9 cellular contexts compared by ENCODE assay signal in the genomic region with DNA sequence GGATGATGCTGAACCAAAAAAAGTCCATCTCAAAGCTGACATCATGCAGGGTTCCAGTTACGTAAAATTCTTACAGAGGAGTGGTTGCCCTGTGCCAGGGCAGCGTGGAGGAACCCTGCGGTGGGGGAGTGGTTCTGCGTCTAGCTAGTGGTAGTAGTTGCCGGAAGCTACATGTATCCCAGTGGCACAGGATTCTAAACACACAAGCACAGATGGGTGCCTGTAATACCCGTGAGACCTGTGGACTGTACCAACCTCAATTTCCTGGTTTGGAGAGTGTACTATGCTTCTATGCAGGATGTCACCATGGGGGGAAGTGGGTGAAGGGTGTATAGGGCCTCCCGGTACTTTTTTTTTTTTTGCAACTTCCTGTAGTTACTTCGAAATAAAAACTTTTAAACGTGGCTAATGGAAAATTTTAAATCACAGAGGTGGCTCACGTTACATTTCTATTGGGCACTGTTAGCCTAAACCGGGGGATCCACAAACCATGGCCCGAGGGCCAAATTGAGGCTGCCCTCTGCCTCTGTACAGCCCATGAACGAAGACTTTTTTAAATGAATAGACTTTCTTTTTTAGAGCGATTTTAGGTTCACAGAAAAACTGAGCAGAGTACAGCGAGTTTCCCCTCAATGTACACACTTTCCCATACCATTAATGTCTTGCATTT. TPM values are rescaled to one million over a fixed set of nuclear protein-coding genes. Genes with fewer than 3 reads are reported as not detected.
A peak's percentile ranks its signal among the peaks of the same experiment; 100 is the strongest.
DNase-seq lines count a peak whose midpoint lies in the region; ATAC-seq and TF ChIP-seq lines count a peak whose summit lies in the region.
"Had no signal": no experiment of that assay in that cellular context is flagged by ENCODE, and none has a peak within 500 bp of the region (broad histone marks: within the 10 kb centered on the region; RNA-seq: fewer than 3 reads in every experiment).

No MANE protein-coding gene starts in this region.

- H2BK5ac ChIP-seq in mesenchymal stem cell (ENCODE audit: low read depth, low read length, poor library complexity, severe bottlenecking), result no peak overlapping the region

- no peak overlapping the region for H4K91ac ChIP-seq in mesenchymal stem cell (ENCODE audit: low read length)

- no peak overlapping the region for H3K9ac ChIP-seq in mesenchymal stem cell (ENCODE audit: low read length)

- H3K4ac ChIP-seq in mesenchymal stem cell (ENCODE audit: low read depth in 1 of 2, low read length in 2 of 2), result no peak overlapping the region

- H3K79me1 ChIP-seq in mesenchymal stem cell (replicated peaks; ENCODE audit: low read length, poor library complexity, severe bottlenecking), result peaks cover 21% of the 10 kb centered on the region

- in situ Hi-C loops in brain microvascular endothelial cell (cut with HindIII; ENCODE audit: low pct_ligation_motif_present, low sequenced_read_pairs), result loop anchor here (25.0 kb wide), 1 partner anchor 210 kb away; a partner anchor contains a TSS

- no peak overlapping the region for H2BK12ac ChIP-seq in mesenchymal stem cell (ENCODE audit: low read length in 2 of 2)

- TF ChIP-seq CTCF in left ventricle myocardium inferior (IDR thresholded peaks at IDR 0.05; ENCODE audit: borderline replicate concordance) (no peak), brain microvascular endothelial cell (IDR thresholded peaks at IDR 0.05; ENCODE audit: low read depth, low read length, missing control alignments) (no peak)

- DNase-seq in left cardiac atrium (no peak), left ventricle myocardium inferior (no peak), activated T-cell treated with anti-CD3 and anti-CD28 coated beads for 48 hours (ENCODE audit: low read depth) (peak; percentile 54), mesenchymal stem cell (peak; percentile 26), DMS 273 treated with DMSO at 0.1 percent for 48 hours (lab: John Stamatoyannopoulos, UW) (no peak), brain microvascular endothelial cell (no peak), caudate nucleus (lab: John Stamatoyannopoulos, UW) (no peak)

- H3K36me3 ChIP-seq in left ventricle myocardium inferior, result no peaks in the 10 kb centered on the region
- H3K36me3 ChIP-seq in mesenchymal stem cell (ENCODE audit: control insufficient read depth in 1 of 2, insufficient read depth in 2 of 2, low read depth in 1 of 2, low read length in 2 of 2), result peaks cover 22 to 24% of the 10 kb centered on the region in 2 experiments
- no peaks in the 10 kb centered on the region for H3K36me3 ChIP-seq in brain microvascular endothelial cell (replicated peaks)
- H3K36me3 ChIP-seq: cardiac muscle cell had no signal

- no peak overlapping the region for H2AFZ ChIP-seq in mesenchymal stem cell (ENCODE audit: low read depth, low read length)

- no peak overlapping the region for H2BK120ac ChIP-seq in mesenchymal stem cell (ENCODE audit: low read depth, low read length)

- H3K23ac ChIP-seq in mesenchymal stem cell (ENCODE audit: low read length in 2 of 2), result peak overlapping the region in 1 of 2 experiments; percentile 2

- intact Hi-C loops in left cardiac atrium (cut with DNase I) (no loop called here), left ventricle myocardium inferior (cut with micrococcal nuclease) (no loop called here)

- 89% methylated on average over 15 of the region's 15 CpGs for WGBS in mesenchymal stem cell

- no peak overlapping the region for H3K4me2 ChIP-seq in mesenchymal stem cell (ENCODE audit: low read length, poor library complexity, severe bottlenecking)

- H3K14ac ChIP-seq in mesenchymal stem cell (ENCODE audit: low read length in 2 of 2), result no peak overlapping the region

- H3K27ac ChIP-seq in left ventricle myocardium inferior (replicated peaks) (no peak overlapping the region), mesenchymal stem cell (ENCODE audit: low read length, poor library complexity, severe bottlenecking) (no peak overlapping the region), brain microvascular endothelial cell (no peak overlapping the region), caudate nucleus (ENCODE audit: low read depth, low read length) (no peak overlapping the region)
- H3K27ac ChIP-seq: cardiac muscle cell had no signal

- no peak overlapping the region for H4K8ac ChIP-seq in mesenchymal stem cell (ENCODE audit: low read length)

- peak overlapping the region; percentile 14 for H2AK5ac ChIP-seq in mesenchymal stem cell (ENCODE audit: low read length, severe bottlenecking)

- ATAC-seq in left cardiac atrium, result peak; percentile 7 to 45
- ATAC-seq in HG02870 (IDR thresholded peaks at IDR 0.05; ENCODE audit: unreplicated experiment), result no peak

- H3K4me3 ChIP-seq in left ventricle myocardium inferior, result no peak overlapping the region
- no peak overlapping the region for H3K4me3 ChIP-seq in mesenchymal stem cell (ENCODE audit: insufficient read depth in 1 of 2, low read depth in 1 of 2, low read length in 2 of 2)
- no peak overlapping the region for H3K4me3 ChIP-seq in brain microvascular endothelial cell (ENCODE audit: low read depth, low read length)
- H3K4me3 ChIP-seq: cardiac muscle cell had no signal

- H2BK15ac ChIP-seq in mesenchymal stem cell (ENCODE audit: low read depth, poor library complexity, severe bottlenecking), result no peak overlapping the region

- H3K27me3 ChIP-seq in left ventricle myocardium inferior (ENCODE audit: low read depth) (no peaks in the 10 kb centered on the region), mesenchymal stem cell (ENCODE audit: control insufficient read depth in 1 of 2, insufficient read depth in 1 of 2, low read length in 2 of 2) (no peaks in the 10 kb centered on the region), brain microvascular endothelial cell (replicated peaks) (no peaks in the 10 kb centered on the region)
- H3K27me3 ChIP-seq: cardiac muscle cell had no signal

- H3K9me3 ChIP-seq in left ventricle myocardium inferior (replicated peaks) (no peaks in the 10 kb centered on the region), mesenchymal stem cell (ENCODE audit: control insufficient read depth, low read length) (no peaks in the 10 kb centered on the region)

- H3K18ac ChIP-seq in mesenchymal stem cell (ENCODE audit: low read depth in 1 of 2, low read length in 2 of 2), result no peak overlapping the region

- peaks cover 27% of the 10 kb centered on the region for H3K4me1 ChIP-seq in left ventricle myocardium inferior
- H3K4me1 ChIP-seq in mesenchymal stem cell (ENCODE audit: control insufficient read depth, insufficient read depth, low read depth, low read length), result peaks cover 23% of the 10 kb centered on the region

RNA-seq across cellular contexts. Expression of a gene that starts 38.5 kb away (rescaled TPM):
- total RNA-seq in left cardiac atrium (10 to 100 TPM; 29.9 to 30.9 TPM), left ventricle myocardium inferior (15.9 TPM)
- 20.2 TPM for polyA plus RNA-seq in mesenchymal stem cell (2013, experiment 1 of 2)
- 20.1 TPM for polyA plus RNA-seq in mesenchymal stem cell (2013, experiment 2 of 2)

RNA-seq across cellular contexts. Expression of a gene that starts 39.3 kb away (rescaled TPM):
- 1 to 10 TPM; 5.9 to 9.8 TPM for total RNA-seq in left cardiac atrium
- 7.7 TPM for total RNA-seq in left ventricle myocardium inferior
- 2.7 TPM for polyA plus RNA-seq in mesenchymal stem cell (2013, experiment 1 of 2)
- 2.8 TPM for polyA plus RNA-seq in mesenchymal stem cell (2013, experiment 2 of 2)

Comparison
In these comparisons a context has a peak if more than half of its experiments do, and no peak if none do; other contexts are left out.
1. DNase-seq: peak in activated T-cell treated with anti-CD3 and anti-CD28 coated beads for 48 hours (single experiment) and mesenchymal stem cell (single experiment); none in left cardiac atrium (single experiment), left ventricle myocardium inferior (single experiment), DMS 273 treated with DMSO at 0.1 percent for 48 hours (single experiment), brain microvascular endothelial cell (single experiment) and caudate nucleus (0 of 61).